In the genomic region with DNA sequence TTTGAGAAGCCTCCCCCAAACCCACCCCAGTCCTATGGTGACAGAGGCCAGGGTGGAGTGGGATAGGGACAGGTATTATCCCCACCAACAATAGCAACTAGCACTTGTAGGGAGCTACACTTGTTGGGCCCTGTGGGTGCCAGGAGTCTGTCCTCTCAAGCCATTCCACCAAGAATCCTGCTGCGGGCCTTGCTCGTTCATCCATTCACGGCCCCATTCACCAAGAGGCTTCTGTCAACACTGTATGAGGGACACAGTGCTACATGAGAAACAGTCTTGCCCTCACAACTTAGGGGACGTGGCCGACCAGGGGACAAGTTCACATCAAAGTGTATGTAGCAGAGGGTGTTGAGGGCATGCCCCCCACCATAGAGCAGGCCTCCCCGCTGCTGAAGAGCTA, we compare ENCODE assay signal across 29 cellular contexts. TPM values are rescaled to one million over a fixed set of nuclear protein-coding genes. Genes with fewer than 3 reads are reported as not detected.
DNase-seq lines count a peak whose midpoint lies in the region; ATAC-seq, FAIRE-seq and TF ChIP-seq lines count a peak whose summit lies in the region.
"Had no signal": no experiment of that assay in that cellular context is flagged by ENCODE, and none has a peak within 500 bp of the region (broad histone marks: within the 10 kb centered on the region; RNA-seq: fewer than 3 reads in every experiment).

No MANE protein-coding gene starts in this region.

- no peaks in the 10 kb centered on the region for H3K79me1 ChIP-seq in H1 (ENCODE audit: low read depth, low read length)

- H3K9ac ChIP-seq in H1 (replicated peaks in 1 of 4; ENCODE audit: extremely low read depth in 1 of 4, low read depth in 3 of 4, low read length in 3 of 4) (no peak overlapping the region), stomach smooth muscle (ENCODE audit: low read length in 2 of 2) (peak overlapping the region; percentile 64 to 84)

- no peak overlapping the region for H3K23ac ChIP-seq in H1 (ENCODE audit: insufficient read length)

- TF ChIP-seq POLR2A in H1 (IDR thresholded peaks at IDR 0.05; ENCODE audit: control extremely low read depth in 1 of 2, low read depth in 2 of 2, low read length in 2 of 2): no peak

- H3K23me2 ChIP-seq in H1 (ENCODE audit: low read depth, low read length): no peaks in the 10 kb centered on the region

- H3K14ac ChIP-seq in H1 (ENCODE audit: insufficient read length): no peak overlapping the region

- H3K4me3 Mint-ChIP-seq in natural killer cell treated with Interleukin-12 subunit alpha and Interleukin-12 subunit beta and Interleukin-15 and Interleukin-18, amount 100 ng/mL, for 72 hours: no peak overlapping the region
- H3K4me3 Mint-ChIP-seq: activated CD4-positive, alpha-beta memory T cell treated with anti-CD3 and anti-CD28 coated beads for 36 hours; immature natural killer cell; T-helper 17 cell had no signal

- no peak overlapping the region for H3K4me2 ChIP-seq in H1 (ENCODE audit: insufficient read depth in 1 of 2, low read depth in 2 of 2, low read length in 2 of 2)
- H3K4me2 ChIP-seq: PC-9 had no signal

- H2BK5ac ChIP-seq in H1 (ENCODE audit: low read depth, low read length): peak overlapping the region; percentile 35; the same call in 1 of the 2 replicates

- TF ChIP-seq RAD21 in H1 (IDR thresholded peaks at IDR 0.05 in 1 of 2, conservative IDR thresholded peaks at IDR 0.05 in 1 of 2; ENCODE audit: low read depth in 2 of 2, low read length in 2 of 2): no peak

- CTCF ChIA-PET in H1 (lab: Charles Lee; ENCODE audit: partially characterized antibody): interaction anchor here (1.1 to 12.4 kb wide), 8 partner anchors 9 to 215 kb away, joined by 3 to 147 read pairs (median 6); a partner anchor contains a TSS

- no peak for TF ChIP-seq EP300 in H1 (IDR thresholded peaks at IDR 0.05; ENCODE audit: borderline replicate concordance in 1 of 2, low read depth in 2 of 2, low read length in 2 of 2)

- H3K4me3 ChIP-seq in H1 (ENCODE audit: extremely low read depth in 1 of 4, insufficient read depth in 2 of 4, low read depth in 3 of 4, low read length in 4 of 4) (no peak overlapping the region), muscle layer of duodenum (ENCODE audit: low read depth in 1 of 2, low read length in 2 of 2) (no peak overlapping the region), stomach smooth muscle (ENCODE audit: low read length in 2 of 2) (peak overlapping the region in 1 of 2 donors; percentile 29), aorta (ENCODE audit: low read length in 2 of 2) (no peak overlapping the region)
- H3K4me3 ChIP-seq: HAP-1, PC-9 had no signal

- H3K27me3 Mint-ChIP-seq in natural killer cell treated with Interleukin-12 subunit alpha and Interleukin-12 subunit beta and Interleukin-15 and Interleukin-18, amount 100 ng/mL, for 72 hours: peaks cover 0 to 10% of the 10 kb centered on the region in 2 donors

- intact Hi-C loops in aorta (cut with DNase I): no loop called here

- DNase-seq in H1 (ENCODE audit: low read depth in 1 of 2, low spot score in 2 of 2) (no peak), aorta (peak in 1 of 2 donors; percentile 73), cerebellar cortex (ENCODE audit: low spot score) (no peak)
- no peak for DNase-seq in natural killer cell treated with Interleukin-12 subunit alpha and Interleukin-12 subunit beta and Interleukin-15 and Interleukin-18, amount 100 ng/mL, for 72 hours (ENCODE audit: low spot score)
- DNase-seq: activated CD4-positive, alpha-beta memory T cell treated with anti-CD3 and anti-CD28 coated beads for 36 hours; activated naive CD4-positive, alpha-beta T cell; C1 segment of cervical spinal cord; COR-L47; DMS53; hypothalamus; immature natural killer cell; Kasumi-1; left cardiac atrium; NCI-H1417; NCI-H2081; NCI-H524 treated with DMSO at 0.1 percent for 48 hours; PC-9; Right ventricle myocardium superior; stimulated activated CD4-positive, alpha-beta T cell treated with anti-CD3 and anti-CD28 coated beads, Interleukin-15, amount 100 ng/mL, for 24 hours; stimulated activated CD4-positive, alpha-beta T cell treated with anti-CD3 and anti-CD28 coated beads, Interleukin-4, amount 100 ng/mL, for 4 hours; substantia nigra; T-helper 17 cell had no signal

- H3K27me3 ChIP-seq in H1 (replicated peaks in 1 of 4; ENCODE audit: control insufficient read depth in 3 of 4, extremely low read depth in 1 of 4, insufficient read depth in 3 of 4, low read length in 3 of 4): no peaks in the 10 kb centered on the region; a peak in 1 of 7 replicates
- no peaks in the 10 kb centered on the region for H3K27me3 ChIP-seq in muscle layer of duodenum (ENCODE audit: low read depth, low read length)
- H3K27me3 ChIP-seq in stomach smooth muscle (ENCODE audit: control insufficient read depth in 1 of 2, insufficient read depth in 2 of 2, low read length in 2 of 2): no peaks in the 10 kb centered on the region
- no peaks in the 10 kb centered on the region for H3K27me3 ChIP-seq in aorta (ENCODE audit: control insufficient read depth in 1 of 2, insufficient read depth in 2 of 2, low read length in 1 of 2)

- H3K36me3 ChIP-seq in H1 (ENCODE audit: control insufficient read depth in 2 of 4, insufficient read depth in 4 of 4, low read length in 3 of 4) (no peaks in the 10 kb centered on the region), muscle layer of duodenum (ENCODE audit: control insufficient read depth in 1 of 2, insufficient read depth in 2 of 2, low read length in 2 of 2) (no peaks in the 10 kb centered on the region), stomach smooth muscle (ENCODE audit: control insufficient read depth in 2 of 2, insufficient read depth in 2 of 2, low read length in 2 of 2) (peaks cover 11 to 16% of the 10 kb centered on the region in 2 donors), aorta (ENCODE audit: control insufficient read depth in 1 of 2, insufficient read depth in 2 of 2, low read length in 1 of 2) (peaks cover 0 to 8% of the 10 kb centered on the region in 2 donors)
- H3K36me3 ChIP-seq: HAP-1 had no signal

- H3K27ac ChIP-seq in H1 (ENCODE audit: low read depth, low read length): peak overlapping the region; percentile 17; the same call in 1 of the 2 replicates
- H3K27ac ChIP-seq in muscle layer of duodenum (ENCODE audit: low read length): peak overlapping the region; percentile 80
- H3K27ac ChIP-seq in stomach smooth muscle (ENCODE audit: low read length): peak overlapping the region; percentile 99
- peak overlapping the region; percentile 98 to 100 for H3K27ac ChIP-seq in aorta (ENCODE audit: low read depth in 1 of 2, low read length in 2 of 2)
- H3K27ac ChIP-seq: PC-9 had no signal

- ATAC-seq in aorta (ENCODE audit: low FRiP score): no peak
- no peak for ATAC-seq in natural killer cell treated with Interleukin-12 subunit alpha and Interleukin-12 subunit beta and Interleukin-15 and Interleukin-18, amount 100 ng/mL, for 72 hours
- no peak for ATAC-seq in HG03039 (IDR thresholded peaks at IDR 0.05; ENCODE audit: unreplicated experiment)
- ATAC-seq: left cardiac atrium, T-helper 17 cell had no signal

- no peaks in the 10 kb centered on the region for H3K36me3 Mint-ChIP-seq in natural killer cell treated with Interleukin-12 subunit alpha and Interleukin-12 subunit beta and Interleukin-15 and Interleukin-18, amount 100 ng/mL, for 72 hours
- H3K36me3 Mint-ChIP-seq: activated CD4-positive, alpha-beta memory T cell treated with anti-CD3 and anti-CD28 coated beads for 36 hours; immature natural killer cell had no signal

- no peak overlapping the region for H3K18ac ChIP-seq in H1 (ENCODE audit: extremely low read depth, low read length)

- H3K27ac Mint-ChIP-seq in natural killer cell treated with Interleukin-12 subunit alpha and Interleukin-12 subunit beta and Interleukin-15 and Interleukin-18, amount 100 ng/mL, for 72 hours: no peak overlapping the region
- H3K27ac Mint-ChIP-seq: activated CD4-positive, alpha-beta memory T cell treated with anti-CD3 and anti-CD28 coated beads for 36 hours; immature natural killer cell; T-helper 17 cell had no signal

- H3K9me3 ChIP-seq in H1 (ENCODE audit: insufficient read depth in 2 of 2, low read depth in 1 of 2, low read length in 1 of 2): no peaks in the 10 kb centered on the region
- no peaks in the 10 kb centered on the region for H3K9me3 ChIP-seq in muscle layer of duodenum (ENCODE audit: control insufficient read depth in 1 of 2, low read length in 2 of 2)
- H3K9me3 ChIP-seq in stomach smooth muscle (ENCODE audit: control insufficient read depth in 2 of 2, low read length in 2 of 2): no peaks in the 10 kb centered on the region
- H3K9me3 ChIP-seq in aorta (ENCODE audit: control insufficient read depth, low read length): no peaks in the 10 kb centered on the region
- H3K9me3 ChIP-seq: HAP-1 had no signal

- no peak overlapping the region for H2BK20ac ChIP-seq in H1 (ENCODE audit: low read length)

- H2AK5ac ChIP-seq in H1 (ENCODE audit: low read depth, low read length): no peak overlapping the region

- no peak overlapping the region for H2BK120ac ChIP-seq in H1 (replicated peaks; ENCODE audit: low read depth, low read length)

- no peak overlapping the region for H2BK12ac ChIP-seq in H1 (ENCODE audit: low read depth, low read length)

- no peak overlapping the region for H4K8ac ChIP-seq in H1 (ENCODE audit: extremely low read depth, insufficient read depth, low read length)

- no peak for FAIRE-seq in H1 (lab: Jason Lieb, UNC)
- FAIRE-seq: GM12892, TTC549 had no signal

- H3K4ac ChIP-seq in H1 (replicated peaks; ENCODE audit: insufficient read length, low read depth, low read length): no peak overlapping the region

- H4K20me1 ChIP-seq in H1 (replicated peaks in 1 of 2; ENCODE audit: control insufficient read depth in 1 of 2, insufficient read depth in 2 of 2, low read length in 2 of 2): no peaks in the 10 kb centered on the region

- no peak overlapping the region for H4K5ac ChIP-seq in H1 (ENCODE audit: insufficient read length, low read depth, low read length)

- no peak for TF ChIP-seq CTCF in H1 (IDR thresholded peaks at IDR 0.05; ENCODE audit: control extremely low read depth in 1 of 3, insufficient read depth in 1 of 3, low read depth in 1 of 3, low read length in 3 of 3)

- H3K4me1 ChIP-seq in H1 (replicated peaks in 1 of 4; ENCODE audit: control insufficient read depth in 3 of 4, insufficient read depth in 4 of 4, low read length in 3 of 4): peaks cover 0 to 4% (median 1%) of the 10 kb centered on the region in 4 experiments; a peak in 4 of 7 replicates
- H3K4me1 ChIP-seq in muscle layer of duodenum (ENCODE audit: control insufficient read depth in 1 of 2, insufficient read depth in 2 of 2, low read length in 2 of 2): peaks cover 0 to 44% of the 10 kb centered on the region in 2 donors
- peaks cover 91% of the 10 kb centered on the region for H3K4me1 ChIP-seq in stomach smooth muscle (ENCODE audit: control insufficient read depth, insufficient read depth, low read length)
- peaks cover 7% of the 10 kb centered on the region in 2 donors for H3K4me1 ChIP-seq in aorta (ENCODE audit: control insufficient read depth in 1 of 2, insufficient read depth in 2 of 2, low read length in 2 of 2)
- H3K4me1 ChIP-seq: HAP-1 had no signal

- H3K9me3 Mint-ChIP-seq in natural killer cell treated with Interleukin-12 subunit alpha and Interleukin-12 subunit beta and Interleukin-15 and Interleukin-18, amount 100 ng/mL, for 72 hours: no peaks in the 10 kb centered on the region
- H3K9me3 Mint-ChIP-seq: activated CD4-positive, alpha-beta memory T cell treated with anti-CD3 and anti-CD28 coated beads for 36 hours; immature natural killer cell had no signal

- no peak overlapping the region for H3K56ac ChIP-seq in H1 (replicated peaks; ENCODE audit: insufficient read length, low read depth, low read length)

- no peaks in the 10 kb centered on the region for H3K4me1 Mint-ChIP-seq in natural killer cell treated with Interleukin-12 subunit alpha and Interleukin-12 subunit beta and Interleukin-15 and Interleukin-18, amount 100 ng/mL, for 72 hours (ENCODE audit: low read depth in 2 of 2)
- H3K4me1 Mint-ChIP-seq: T-helper 17 cell had no signal

- H2AFZ ChIP-seq in H1 (ENCODE audit: low read length): no peak overlapping the region
- H2AFZ ChIP-seq: PC-9 had no signal

- H3K79me2 ChIP-seq in H1 (ENCODE audit: control insufficient read depth in 1 of 2, insufficient read depth in 2 of 2, low read length in 2 of 2): no peaks in the 10 kb centered on the region

- no peak overlapping the region for H2BK15ac ChIP-seq in H1 (ENCODE audit: low read length)

- POLR2A ChIA-PET in H1 (lab: Charles Lee; ENCODE audit: partially characterized antibody): interaction anchor here (1.1 to 1.8 kb wide), 2 partner anchors 10 to 13 kb away, joined by 3 to 4 read pairs; no protein-coding TSS in a partner anchor

- no peak overlapping the region for H4K91ac ChIP-seq in H1 (replicated peaks; ENCODE audit: insufficient read length, low read length)

- 89% methylated on average over 6 of the region's 6 CpGs; no CpG with 5 or more reads in 1 of the 2 experiments for WGBS in H1 (ENCODE audit: extremely low coverage in 1 of 2, insufficient coverage in 1 of 2, insufficient read length in 1 of 2, insufficient replicate concordance in 2 of 2, low coverage in 1 of 2, low lambda C conversion rate in 2 of 2, missing lambda C conversion rate in 1 of 2), 2 experiments
- WGBS in aorta, 2 donors: 16 to 26% methylated on average over 6 of the region's 6 CpGs

RNA-seq across cellular contexts. Expression of a gene that starts 18.9 kb away (rescaled TPM):
- total RNA-seq in H1 (2021; fragmentation: NEBNext Ultra II Directional; extraction: Animal tissue kit (Norgen Biotek cat#: 25700)): 7.8 and 9.0 TPM in 2 replicates
- polyA plus RNA-seq in H1 (2011; rRNA removed) (28.9 and 36.0 TPM in 2 replicates), aorta (10 to 100 TPM; 76.1 to 93.1 TPM)
- polyA plus RNA-seq in H1 (2011; cell fraction: cytosol; rRNA removed): 17.8 TPM
- polyA plus RNA-seq in H1 (2011; cell fraction: nucleus; rRNA removed): 22.1 TPM
- polyA plus RNA-seq in H1 (2012, experiment 1 of 2): 5.1 to 13.0 TPM (median 12.0 TPM) in 4 replicates
- polyA plus RNA-seq in H1 (2012, experiment 2 of 2): 15.8 TPM
- 8.7 TPM for polyA plus RNA-seq in H1 (2013, experiment 1 of 2)
- 9.9 TPM for polyA plus RNA-seq in H1 (2013, experiment 2 of 2)
- polyA minus RNA-seq in H1 (2011; rRNA and poly(A)+ RNA removed): 7.3 and 7.7 TPM in 2 replicates
- 5.1 TPM for polyA minus RNA-seq in H1 (2011; cell fraction: cytosol; rRNA and poly(A)+ RNA removed)
- 2.7 TPM for polyA minus RNA-seq in H1 (2011; cell fraction: nucleus; rRNA and poly(A)+ RNA removed)
- total RNA-seq in aorta: 10 to 100 TPM; 30.6 to 39.9 TPM
- total RNA-seq in natural killer cell treated with Interleukin-12 subunit alpha and Interleukin-12 subunit beta and Interleukin-15 and Interleukin-18, amount 100 ng/mL, for 72 hours: 1 to 10 TPM; 2.5 TPM

RNA-seq across cellular contexts. Expression of a gene that starts 38.7 kb away (rescaled TPM):
- 0.82 and 1.4 TPM in 2 replicates for total RNA-seq in H1 (2021; fragmentation: NEBNext Ultra II Directional; extraction: Animal tissue kit (Norgen Biotek cat#: 25700))
- polyA plus RNA-seq in H1 (2011; rRNA removed) (0.77 and 1.3 TPM in 2 replicates), aorta (100 to 1,000 TPM; 368 to 601 TPM)
- polyA plus RNA-seq in H1 (2011; cell fraction: cytosol; rRNA removed): 1.4 TPM
- polyA plus RNA-seq in H1 (2011; cell fraction: nucleus; rRNA removed): 2.4 TPM
- 1.6 to 1.8 TPM (median 1.6 TPM) in 4 replicates for polyA plus RNA-seq in H1 (2012, experiment 1 of 2)
- 0.73 TPM for polyA plus RNA-seq in H1 (2012, experiment 2 of 2)
- 0.77 TPM for polyA plus RNA-seq in H1 (2013, experiment 1 of 2)
- polyA plus RNA-seq in H1 (2013, experiment 2 of 2): 0.61 TPM
- polyA minus RNA-seq in H1 (2011; rRNA and poly(A)+ RNA removed): 2.2 and 3.1 TPM in 2 replicates
- 0.73 TPM for polyA minus RNA-seq in H1 (2011; cell fraction: cytosol; rRNA and poly(A)+ RNA removed)
- 2.1 TPM for polyA minus RNA-seq in H1 (2011; cell fraction: nucleus; rRNA and poly(A)+ RNA removed)
- 100 to 1,000 TPM; 347 to 469 TPM for total RNA-seq in aorta
- not detected for total RNA-seq in natural killer cell treated with Interleukin-12 subunit alpha and Interleukin-12 subunit beta and Interleukin-15 and Interleukin-18, amount 100 ng/mL, for 72 hours
- total RNA-seq: activated CD4-positive, alpha-beta memory T cell treated with anti-CD3 and anti-CD28 coated beads for 36 hours; lung microvascular endothelial cell; T-helper 17 cell had no signal
- polyA plus RNA-seq: immature natural killer cell had no signal

RNA-seq across cellular contexts. Expression of a gene that starts 47.7 kb away (rescaled TPM):
- total RNA-seq in H1 (2021; fragmentation: NEBNext Ultra II Directional; extraction: Animal tissue kit (Norgen Biotek cat#: 25700)): 54.3 and 57.1 TPM in 2 replicates
- polyA plus RNA-seq in H1 (2011; rRNA removed): 15.9 and 30.3 TPM in 2 replicates
- 35.4 TPM for polyA plus RNA-seq in H1 (2011; cell fraction: cytosol; rRNA removed)
- 14.3 TPM for polyA plus RNA-seq in H1 (2011; cell fraction: nucleus; rRNA removed)
- polyA plus RNA-seq in H1 (2012, experiment 1 of 2): 37.6 to 47.3 TPM (median 42.5 TPM) in 4 replicates
- 7.9 TPM for polyA plus RNA-seq in H1 (2012, experiment 2 of 2)
- polyA plus RNA-seq in H1 (2013, experiment 1 of 2): 30.7 TPM
- polyA plus RNA-seq in H1 (2013, experiment 2 of 2): 32.7 TPM
- polyA minus RNA-seq in H1 (2011; rRNA and poly(A)+ RNA removed): 19.5 and 29.5 TPM in 2 replicates
- 11.4 TPM for polyA minus RNA-seq in H1 (2011; cell fraction: cytosol; rRNA and poly(A)+ RNA removed)
- 17.0 TPM for polyA minus RNA-seq in H1 (2011; cell fraction: nucleus; rRNA and poly(A)+ RNA removed)
- 10 to 100 TPM; 29.2 to 48.8 TPM for total RNA-seq in aorta
- polyA plus RNA-seq in aorta: 10 to 100 TPM; 34.4 to 77.4 TPM
- 10 to 100 TPM; 81.5 to 89.5 TPM for total RNA-seq in natural killer cell treated with Interleukin-12 subunit alpha and Interleukin-12 subunit beta and Interleukin-15 and Interleukin-18, amount 100 ng/mL, for 72 hours

Comparison
In these comparisons a context has a peak if more than half of its experiments do, and no peak if none do; other contexts are left out.
1. H3K27ac ChIP-seq: peak in every context shown above with its lines; median percentile 99 in stomach smooth muscle; 99 in aorta; 80 in muscle layer of duodenum; 17 in H1.
2. H3K9ac ChIP-seq: peak in stomach smooth muscle (2 of 2); none in H1 (0 of 4).
3. RNA of a gene that starts 38.7 kb away (total RNA-seq): 347 to 469 TPM in aorta; 0.82 to 1.4 TPM in H1 and not detected in natural killer cell treated with Interleukin-12 subunit alpha and Interleukin-12 subunit beta and Interleukin-15 and Interleukin-18, amount 100 ng/mL, for 72 hours; every median in the first group is over 100 times any median in the second.